In genomic region chr10:21393941-21394340, GRCh38 we compare ENCODE assay signal across 21 cellular contexts.
"Had no signal": no experiment of that assay in that cellular context is flagged by ENCODE, and none has a peak within 500 bp of the region (broad histone marks: within the 10 kb centered on the region; RNA-seq: fewer than 3 reads in every experiment).

No MANE protein-coding gene starts in this region.

- H3K27ac ChIP-seq: RWPE1 had no signal

- H3K9ac ChIP-seq: SK-N-SH had no signal

- H3K4me3 ChIP-seq: MG63 had no signal

- H3K9me3 ChIP-seq: SK-N-SH had no signal

- H3K4me2 ChIP-seq: SK-N-SH had no signal

- DNase-seq: Karpas-422, KG1, MG63, NCI-H1092, NCI-H1105 treated with DMSO at 0.1 percent for 48 hours, NCI-H1417 treated with DMSO at 0.1 percent for 48 hours, NCI-H146, NCI-H1694 treated with DMSO at 0.1 percent for 48 hours, NCI-H1930, NCI-H2081, NCI-H2107, NCI-H226, NCI-H446, NCI-H510A, NCI-H524 treated with DMSO at 0.1 percent for 48 hours, NCI-H69, NCI-H774, SHP77, SK-N-SH, SW 1271 had no signal

- H3K27me3 ChIP-seq: MG63 had no signal

- H3K36me3 ChIP-seq: MG63 had no signal
